In the genomic region with DNA sequence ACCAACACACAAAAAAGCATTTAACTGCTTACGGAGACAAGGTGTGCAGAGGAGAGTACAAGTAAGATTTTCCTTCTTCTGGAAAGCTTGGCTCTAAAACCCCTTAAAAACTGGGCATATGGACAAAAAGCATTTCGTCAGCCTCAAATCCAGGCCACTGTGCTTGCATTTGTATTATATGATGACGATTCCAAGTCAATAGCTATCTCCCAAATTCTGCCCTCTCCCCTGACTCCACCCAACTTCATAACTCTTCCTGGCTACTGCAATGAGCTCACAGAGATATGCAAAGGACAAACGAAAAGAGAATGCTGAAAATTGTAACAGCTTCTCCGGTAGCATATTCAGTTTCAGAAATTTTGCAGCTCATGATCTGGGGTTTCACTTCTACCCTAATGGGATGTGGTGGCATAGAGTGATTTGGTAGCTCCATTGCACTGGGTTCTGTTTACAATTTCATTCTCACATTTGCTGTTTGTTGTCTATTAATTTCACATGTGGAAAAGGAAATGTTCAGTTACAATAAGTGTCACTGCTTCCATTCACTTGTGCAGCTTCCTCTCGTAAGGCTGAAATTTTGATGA, we compare ENCODE assay signal across 15 cellular contexts. TPM values are rescaled to one million over a fixed set of nuclear protein-coding genes. Genes with fewer than 3 reads are reported as not detected.
DNase-seq lines count a peak whose midpoint lies in the region; ATAC-seq, FAIRE-seq and TF ChIP-seq lines count a peak whose summit lies in the region.
"Had no signal": no experiment of that assay in that cellular context is flagged by ENCODE, and none has a peak within 500 bp of the region (broad histone marks: within the 10 kb centered on the region; RNA-seq: fewer than 3 reads in every experiment).

No MANE protein-coding gene starts in this region.

- peak; percentile 56 for FAIRE-seq in endothelial cell of umbilical vein (lab: Jason Lieb, UNC)

- H3K27me3 ChIP-seq in KMS-11 (ENCODE audit: insufficient read depth, low read depth) (no peaks in the 10 kb centered on the region), endothelial cell of umbilical vein (ENCODE audit: control insufficient read depth in 2 of 2, insufficient read depth in 2 of 2, low read length in 2 of 2) (no peaks in the 10 kb centered on the region), uterus (no peaks in the 10 kb centered on the region)

- H3K27ac ChIP-seq in KMS-11 = peak overlapping the region; percentile 33; the same call in 1 of the 2 replicates
- H3K27ac ChIP-seq in endothelial cell of umbilical vein (ENCODE audit: insufficient read depth, low read depth, low read length) = no peak overlapping the region
- no peak overlapping the region for H3K27ac ChIP-seq in uterus

- H3K9ac ChIP-seq in KMS-11 (no peak overlapping the region), endothelial cell of umbilical vein (replicated peaks; ENCODE audit: extremely low read depth, insufficient read depth, low read length) (no peak overlapping the region)

- H3K4me1 ChIP-seq in KMS-11 (ENCODE audit: low read depth, poor library complexity, severe bottlenecking) (peaks cover 55% of the 10 kb centered on the region), endothelial cell of umbilical vein (ENCODE audit: control insufficient read depth, extremely low read depth, insufficient read depth, low read length) (peaks cover 11% of the 10 kb centered on the region), uterus (no peaks in the 10 kb centered on the region)

- TF ChIP-seq CTCF in GM12865 (IDR thresholded peaks at IDR 0.05; ENCODE audit: insufficient read depth, low read depth, low read length, missing control alignments) (no peak), KMS-11 (conservative IDR thresholded peaks at IDR 0.05; ENCODE audit: low read depth, low read length) (no peak), endothelial cell of umbilical vein (IDR thresholded peaks at IDR 0.05; ENCODE audit: extremely low read depth in 1 of 2, insufficient read depth in 1 of 2, low read depth in 1 of 2, low read length in 2 of 2) (no peak), uterus (IDR thresholded peaks at IDR 0.05) (no peak)

- peak; percentile 81 for ATAC-seq in GM18867 (IDR thresholded peaks at IDR 0.05; ENCODE audit: unreplicated experiment)
- ATAC-seq: Panc1 had no signal

- H3K9me3 ChIP-seq in endothelial cell of umbilical vein (replicated peaks; ENCODE audit: control insufficient read depth, insufficient read depth, low read length) = no peaks in the 10 kb centered on the region
- H3K9me3 ChIP-seq in uterus = no peaks in the 10 kb centered on the region

- POLR2A ChIA-PET in endothelial cell of umbilical vein (lab: Charles Lee) = no interaction called here

- intact Hi-C loops in endothelial cell of umbilical vein (cut with micrococcal nuclease) = no loop called here
- intact Hi-C loops in uterus (cut with DNase I; ENCODE audit: low total_unique reads) = no loop called here

- no peak overlapping the region for H2AFZ ChIP-seq in KMS-11 (ENCODE audit: low read depth)
- H2AFZ ChIP-seq in endothelial cell of umbilical vein (ENCODE audit: low read depth, low read length) = no peak overlapping the region

- H3K79me2 ChIP-seq in KMS-11 (ENCODE audit: insufficient read depth, low read depth) (no peaks in the 10 kb centered on the region), endothelial cell of umbilical vein (ENCODE audit: control insufficient read depth, insufficient read depth, low read length) (no peaks in the 10 kb centered on the region)

- H3K4me3 ChIP-seq in GM12865 (ENCODE audit: low read depth, low read length) (no peak overlapping the region), KMS-11 (IDR thresholded peaks at IDR 0.05; ENCODE audit: insufficient read depth, low read depth, low read length) (no peak overlapping the region), endothelial cell of umbilical vein (replicated peaks in 1 of 3; ENCODE audit: insufficient read depth in 1 of 3, low read depth in 1 of 3, low read length in 3 of 3) (no peak overlapping the region), uterus (no peak overlapping the region)

- H3K4me2 ChIP-seq in KMS-11 = peak overlapping the region; percentile 49
- H3K4me2 ChIP-seq in endothelial cell of umbilical vein (ENCODE audit: insufficient read depth, low read length) = peak overlapping the region; percentile 26

- H3K9me1 ChIP-seq in endothelial cell of umbilical vein (replicated peaks; ENCODE audit: control insufficient read depth, extremely low read depth, insufficient read depth, low read length) = no peaks in the 10 kb centered on the region

- H4K20me1 ChIP-seq in KMS-11 (ENCODE audit: insufficient read depth) = no peaks in the 10 kb centered on the region
- no peaks in the 10 kb centered on the region for H4K20me1 ChIP-seq in endothelial cell of umbilical vein (replicated peaks; ENCODE audit: control insufficient read depth, extremely low read depth, insufficient read depth, low read length)

- CTCF ChIA-PET in endothelial cell of umbilical vein (lab: Charles Lee) = interaction anchor here (1.0 to 1.8 kb wide), 8 partner anchors 9 to 178 kb away, joined by 3 to 10 read pairs (median 5); no protein-coding TSS in a partner anchor

- H3K36me3 ChIP-seq in KMS-11 (ENCODE audit: insufficient read depth) (no peaks in the 10 kb centered on the region), endothelial cell of umbilical vein (ENCODE audit: control insufficient read depth in 2 of 2, extremely low read depth in 1 of 2, insufficient read depth in 2 of 2, low read length in 2 of 2) (peaks cover 7 to 10% of the 10 kb centered on the region in 2 experiments), uterus (no peaks in the 10 kb centered on the region)

- DNase-seq in GM12865 (ENCODE audit: low read depth) = peak; percentile 9
- peak; percentile 14 for DNase-seq in endothelial cell of umbilical vein (ENCODE audit: low read depth, low spot score)
- DNase-seq in D341Med (ENCODE audit: low spot score) = no peak
- DNase-seq in cerebellum (ENCODE audit: low spot score) = no peak
- no peak for DNase-seq in uterus
- DNase-seq: EL, H9, NCI-H146, NCI-H2081 treated with DMSO at 0.1 percent for 48 hours, NCI-H510A, NCI-H774 had no signal

- no TSS peak for BruUV-seq in endothelial cell of umbilical vein (replicated peaks; lab: Mats Ljungman, UMichigan)

- TF ChIP-seq POLR2A in endothelial cell of umbilical vein (IDR thresholded peaks at IDR 0.05; ENCODE audit: low read depth, low read length) (no peak), uterus (IDR thresholded peaks at IDR 0.05) (no peak)

- dilution Hi-C loops in endothelial cell of umbilical vein (cut with MboI; ENCODE audit: extremely low pct_ligation_motif_present, low sequenced_read_pairs) = no loop called here

TF ChIP-seq in endothelial cell of umbilical vein, 7 proteins besides CTCF, POLR2A, EP300 and RAD21:
- TF ChIP-seq MYC (IDR thresholded peaks at IDR 0.05; ENCODE audit: low read depth, low read length) = no peak
- TF ChIP-seq, protein P1, sequence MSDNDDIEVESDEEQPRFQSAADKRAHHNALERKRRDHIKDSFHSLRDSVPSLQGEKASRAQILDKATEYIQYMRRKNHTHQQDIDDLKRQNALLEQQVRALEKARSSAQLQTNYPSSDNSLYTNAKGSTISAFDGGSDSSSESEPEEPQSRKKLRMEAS (IDR thresholded peaks at IDR 0.05; ENCODE audit: insufficient read depth, insufficient read length) = no peak
- TF ChIP-seq JUN (IDR thresholded peaks at IDR 0.05; ENCODE audit: borderline replicate concordance, insufficient read depth, insufficient read length, low read depth) = no peak
- no peak for TF ChIP-seq GATA2 (IDR thresholded peaks at IDR 0.05; ENCODE audit: insufficient read depth, insufficient read length, low read depth, low read length)
- TF ChIP-seq FOS (IDR thresholded peaks at IDR 0.05; ENCODE audit: borderline replicate concordance, insufficient read depth, low read length) = no peak
- TF ChIP-seq EZH2 (IDR thresholded peaks at IDR 0.05; ENCODE audit: borderline replicate concordance, low read depth, low read length, severe bottlenecking) = no peak
- TF ChIP-seq POLR2AphosphoS5 (IDR thresholded peaks at IDR 0.05; ENCODE audit: insufficient read depth, low read depth, low read length) = no peak

RNA-seq across cellular contexts. Expression of a gene that starts 45.6 kb away (rescaled TPM):
- total RNA-seq in endothelial cell of umbilical vein = 0.22 TPM in 1 of 2 replicates, not detected in the other
- polyA plus RNA-seq in endothelial cell of umbilical vein = 0.04 and 0.13 TPM in 2 replicates
- 0.05 and 0.13 TPM in 2 replicates for polyA plus RNA-seq in endothelial cell of umbilical vein (2011; cell fraction: cytosol; rRNA removed)
- 0.29 and 0.38 TPM in 2 replicates for polyA plus RNA-seq in endothelial cell of umbilical vein (2011; cell fraction: nucleus; rRNA removed)
- 0.21 and 0.27 TPM in 2 replicates for polyA plus RNA-seq in endothelial cell of umbilical vein (2012)
- 0.19 TPM in 1 of 2 replicates, not detected in the other for polyA minus RNA-seq in endothelial cell of umbilical vein
- polyA minus RNA-seq in endothelial cell of umbilical vein (2011; cell fraction: cytosol; rRNA and poly(A)+ RNA removed) = not detected
- 0.58 TPM in 1 of 2 replicates, not detected in the other for polyA minus RNA-seq in endothelial cell of umbilical vein (2011; cell fraction: nucleus; rRNA and poly(A)+ RNA removed)
- 2.6 TPM for total RNA-seq in cerebellum
- under 1 TPM in 2 of 4 donors, not detected in 2; 0.14 to 0.67 TPM for total RNA-seq in uterus
- total RNA-seq: A673 had no signal

RNA-seq across cellular contexts. Expression of a gene that starts 55.7 kb away (rescaled TPM):
- total RNA-seq in endothelial cell of umbilical vein (331 and 336 TPM in 2 replicates), cerebellum (46.8 TPM), uterus (100 to 1,000 TPM in 2 of 4 donors, 10 to 100 TPM in 2; 61.7 to 305 (median 103) TPM)
- 893 and 985 TPM in 2 replicates for polyA plus RNA-seq in endothelial cell of umbilical vein
- polyA plus RNA-seq in endothelial cell of umbilical vein (2011; cell fraction: cytosol; rRNA removed) = 1,084 and 1,357 TPM in 2 replicates
- polyA plus RNA-seq in endothelial cell of umbilical vein (2011; cell fraction: nucleus; rRNA removed) = 265 and 313 TPM in 2 replicates
- polyA plus RNA-seq in endothelial cell of umbilical vein (2012) = 568 and 909 TPM in 2 replicates
- polyA minus RNA-seq in endothelial cell of umbilical vein = 140 and 146 TPM in 2 replicates
- polyA minus RNA-seq in endothelial cell of umbilical vein (2011; cell fraction: cytosol; rRNA and poly(A)+ RNA removed) = not detected
- 15.5 and 33.7 TPM in 2 replicates for polyA minus RNA-seq in endothelial cell of umbilical vein (2011; cell fraction: nucleus; rRNA and poly(A)+ RNA removed)

Comparison
In these comparisons a context has a peak if more than half of its experiments do, and no peak if none do; other contexts are left out.
1. DNase-seq: peak in GM12865 (single experiment) and endothelial cell of umbilical vein (single experiment); none in D341Med (single experiment), cerebellum (single experiment) and uterus (0 of 2).